9 cellular contexts compared by ENCODE assay signal in genomic region chr1:92934395-92935378, GRCh38. TPM values are rescaled to one million over a fixed set of nuclear protein-coding genes. Genes with fewer than 3 reads are reported as not detected.
DNase-seq lines count a peak whose midpoint lies in the region; ATAC-seq and TF ChIP-seq lines count a peak whose summit lies in the region.
"Had no signal": no experiment of that assay in that cellular context is flagged by ENCODE, and none has a peak within 500 bp of the region (broad histone marks: within the 10 kb centered on the region; RNA-seq: fewer than 3 reads in every experiment).

No MANE protein-coding gene starts in this region.

- TF ChIP-seq CTCF in VCaP (conservative IDR thresholded peaks at IDR 0.05) (no peak), natural killer cell (IDR thresholded peaks at IDR 0.05) (no peak)

- no peaks in the 10 kb centered on the region for H3K36me3 Mint-ChIP-seq in natural killer cell
- H3K36me3 Mint-ChIP-seq in activated T-cell treated with anti-CD3 and anti-CD28 coated beads, Interleukin-2, amount 50 U/mL, for 72 hours (ENCODE audit: insufficient read depth in 2 of 2): no peaks in the 10 kb centered on the region

- 43% methylated on average over 5 of the region's 5 CpGs for WGBS in right cardiac atrium
- WGBS in thymus: 94% methylated on average over 5 of the region's 5 CpGs

- intact Hi-C loops in right cardiac atrium (cut with DNase I) (no loop called here), natural killer cell (cut with micrococcal nuclease) (no loop called here)

- H3K9me3 Mint-ChIP-seq in natural killer cell: no peaks in the 10 kb centered on the region
- H3K9me3 Mint-ChIP-seq in activated T-cell treated with anti-CD3 and anti-CD28 coated beads, Interleukin-2, amount 50 U/mL, for 72 hours: no peaks in the 10 kb centered on the region

- ATAC-seq in right cardiac atrium (peak; percentile 55 to 86), natural killer cell (no peak), HG03196 (IDR thresholded peaks at IDR 0.05; ENCODE audit: unreplicated experiment) (no peak), HG03045 (IDR thresholded peaks at IDR 0.05; ENCODE audit: unreplicated experiment) (no peak)
- ATAC-seq in activated T-cell treated with anti-CD3 and anti-CD28 coated beads, Interleukin-2, amount 50 U/mL, for 72 hours (replicated peaks in 1 of 2): no peak

- H3K36me3 ChIP-seq in thymus (ENCODE audit: control insufficient read depth, insufficient read depth): no peaks in the 10 kb centered on the region

- DNase-seq in M059J (ENCODE audit: low read depth): peak; percentile 86
- DNase-seq in right cardiac atrium: peak; percentile 28 to 87 (median 71)
- no peak for DNase-seq in natural killer cell
- DNase-seq in activated T-cell treated with anti-CD3 and anti-CD28 coated beads, Interleukin-2, amount 50 U/mL, for 72 hours: no peak

- H3K9me3 ChIP-seq in right cardiac atrium (ENCODE audit: control insufficient read depth, low read length) (no peaks in the 10 kb centered on the region), thymus (ENCODE audit: control insufficient read depth) (no peaks in the 10 kb centered on the region)

- H3K27ac ChIP-seq in VCaP (peak overlapping the region; percentile 40), right cardiac atrium (ENCODE audit: low read length) (no peak overlapping the region), thymus (ENCODE audit: low read depth) (peak overlapping the region; percentile 56)

- H3K4me3 ChIP-seq in right cardiac atrium (ENCODE audit: low read length): no peak overlapping the region
- no peak overlapping the region for H3K4me3 ChIP-seq in thymus (ENCODE audit: low read length)

- H3K27me3 Mint-ChIP-seq in natural killer cell (ENCODE audit: low read depth in 2 of 2): no peaks in the 10 kb centered on the region
- no peaks in the 10 kb centered on the region for H3K27me3 Mint-ChIP-seq in activated T-cell treated with anti-CD3 and anti-CD28 coated beads, Interleukin-2, amount 50 U/mL, for 72 hours (ENCODE audit: low read depth)
- H3K27me3 Mint-ChIP-seq: activated naive CD8-positive, alpha-beta T cell had no signal

- H3K27me3 ChIP-seq in right cardiac atrium (ENCODE audit: control insufficient read depth, insufficient read depth): no peaks in the 10 kb centered on the region
- H3K27me3 ChIP-seq in thymus (ENCODE audit: control insufficient read depth, insufficient read depth): no peaks in the 10 kb centered on the region

- H3K4me3 Mint-ChIP-seq in natural killer cell: no peak overlapping the region
- H3K4me3 Mint-ChIP-seq in activated T-cell treated with anti-CD3 and anti-CD28 coated beads, Interleukin-2, amount 50 U/mL, for 72 hours: no peak overlapping the region
- H3K4me3 Mint-ChIP-seq: activated naive CD8-positive, alpha-beta T cell had no signal

- H3K4me1 Mint-ChIP-seq in natural killer cell: peaks cover 42 to 49% of the 10 kb centered on the region in 2 donors
- peaks cover 45% of the 10 kb centered on the region for H3K4me1 Mint-ChIP-seq in activated T-cell treated with anti-CD3 and anti-CD28 coated beads, Interleukin-2, amount 50 U/mL, for 72 hours (ENCODE audit: low read depth)

- H3K27ac Mint-ChIP-seq in natural killer cell: no peak overlapping the region
- H3K27ac Mint-ChIP-seq in activated T-cell treated with anti-CD3 and anti-CD28 coated beads, Interleukin-2, amount 50 U/mL, for 72 hours: no peak overlapping the region

- H3K4me1 ChIP-seq in right cardiac atrium (ENCODE audit: control insufficient read depth, insufficient read depth, low read length) (no peaks in the 10 kb centered on the region), thymus (ENCODE audit: control insufficient read depth, insufficient read depth, low read length) (no peaks in the 10 kb centered on the region)

RNA-seq across cellular contexts. Expression of gene DIPK1A, which starts 26.6 kb away (rescaled TPM):
- 12.7 and 21.5 TPM in 2 replicates for total RNA-seq in M059J (2014; rRNA removed; shearing (Covaris generic))
- total RNA-seq in right cardiac atrium: 10 to 100 TPM in 1 of 4 donors, 1 to 10 TPM in 3; 7.8 to 10.1 (median 8.3) TPM
- polyA plus RNA-seq in right cardiac atrium: 4.4 TPM
- polyA plus RNA-seq in thymus: 13.1 TPM
- total RNA-seq in natural killer cell: 10 to 100 TPM in 2 of 3 donors, 1 to 10 TPM in 1; 7.0 to 11.3 (median 11.2) TPM
- total RNA-seq in activated T-cell treated with anti-CD3 and anti-CD28 coated beads, Interleukin-2, amount 50 U/mL, for 72 hours: 1 to 10 TPM; 8.4 to 9.3 TPM

Comparison
In these comparisons a context has a peak if more than half of its experiments do, and no peak if none do; other contexts are left out.
1. DNase-seq: peak in M059J (single experiment) and right cardiac atrium (3 of 3); none in natural killer cell (single experiment) and activated T-cell treated with anti-CD3 and anti-CD28 coated beads, Interleukin-2, amount 50 U/mL, for 72 hours (0 of 2).
2. ATAC-seq: peak in right cardiac atrium (2 of 2); none in natural killer cell (0 of 3), HG03196 (single experiment), HG03045 (single experiment) and activated T-cell treated with anti-CD3 and anti-CD28 coated beads, Interleukin-2, amount 50 U/mL, for 72 hours (0 of 2).